ENCODE assay signal across 8 cellular contexts in the genomic region with DNA sequence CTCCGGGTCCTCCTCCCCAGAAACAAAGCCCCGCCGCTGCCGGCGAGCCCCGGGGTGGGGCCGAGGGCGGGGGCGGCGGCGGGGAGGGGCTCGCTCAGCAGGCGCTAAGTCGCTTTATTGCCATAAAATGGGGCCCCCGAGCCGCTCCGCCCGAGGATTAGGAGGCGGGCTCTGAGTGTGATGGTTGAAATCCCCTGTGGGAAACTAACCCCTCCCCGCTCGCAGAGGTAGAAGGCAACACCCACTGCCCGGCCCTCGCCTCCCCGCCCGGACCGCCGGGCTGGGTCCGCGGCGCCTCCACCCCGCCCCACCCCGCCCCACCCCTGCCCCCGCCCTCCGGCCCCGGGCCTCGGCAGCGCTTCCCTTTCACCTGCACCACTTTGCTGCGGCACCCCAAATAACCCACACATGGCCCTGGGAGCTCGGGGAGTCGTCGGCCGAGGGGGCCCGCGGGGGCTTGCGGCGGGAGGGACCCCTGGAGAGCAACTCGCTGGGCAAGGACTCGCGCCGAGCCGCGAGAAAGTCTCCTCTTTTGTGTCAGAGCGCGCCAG. TPM values are rescaled to one million over a fixed set of nuclear protein-coding genes. Genes with fewer than 3 reads are reported as not detected.
DNase-seq lines count a peak whose midpoint lies in the region; ATAC-seq and TF ChIP-seq lines count a peak whose summit lies in the region.

Gene KLF12, minus strand, starts transcription at position 179 of the 551 bp plus-strand sequence.

- H3K36me3 Mint-ChIP-seq in activated CD8-positive, alpha-beta memory T cell treated with anti-CD3 and anti-CD28 coated beads, Interleukin-2, amount 10 ng/mL, durations not matched to agents 7 days and 5 days = peaks cover 2% of the 10 kb centered on the region
- peaks cover 6% of the 10 kb centered on the region for H3K36me3 Mint-ChIP-seq in endothelial cell (ENCODE audit: low read depth, unreplicated experiment)

- ATAC-seq in activated CD8-positive, alpha-beta memory T cell treated with anti-CD3 and anti-CD28 coated beads, Interleukin-2, amount 10 ng/mL, durations not matched to agents 7 days and 5 days = peak; percentile 74
- ATAC-seq in mucosa of descending colon = peak; percentile 78

- H3K4me3 Mint-ChIP-seq in activated CD8-positive, alpha-beta memory T cell treated with anti-CD3 and anti-CD28 coated beads, Interleukin-2, amount 10 ng/mL, durations not matched to agents 7 days and 5 days = no peak within 1 kb of the TSS
- peak within 1 kb of the TSS; percentile 100 for H3K4me3 Mint-ChIP-seq in endothelial cell (ENCODE audit: unreplicated experiment)

- H3K4me1 Mint-ChIP-seq in activated CD8-positive, alpha-beta memory T cell treated with anti-CD3 and anti-CD28 coated beads, Interleukin-2, amount 10 ng/mL, durations not matched to agents 7 days and 5 days = peaks cover 24% of the 10 kb centered on the region
- H3K4me1 Mint-ChIP-seq in endothelial cell (ENCODE audit: unreplicated experiment) = peaks cover 23% of the 10 kb centered on the region

- H3K9me3 Mint-ChIP-seq in activated CD8-positive, alpha-beta memory T cell treated with anti-CD3 and anti-CD28 coated beads, Interleukin-2, amount 10 ng/mL, durations not matched to agents 7 days and 5 days (ENCODE audit: low read depth) = no peaks in the 10 kb centered on the region
- no peaks in the 10 kb centered on the region for H3K9me3 Mint-ChIP-seq in endothelial cell (ENCODE audit: unreplicated experiment)

- H3K4me3 ChIP-seq in mucosa of descending colon = peak within 1 kb of the TSS; percentile 60

- no peaks in the 10 kb centered on the region for H3K36me3 ChIP-seq in mucosa of descending colon (ENCODE audit: low read depth)

- peak within 1 kb of the TSS; percentile 99 for H3K27ac Mint-ChIP-seq in activated CD8-positive, alpha-beta memory T cell treated with anti-CD3 and anti-CD28 coated beads, Interleukin-2, amount 10 ng/mL, durations not matched to agents 7 days and 5 days
- peak within 1 kb of the TSS; percentile 83 for H3K27ac Mint-ChIP-seq in endothelial cell (ENCODE audit: unreplicated experiment)

- no peaks in the 10 kb centered on the region for H3K9me3 ChIP-seq in mucosa of descending colon

- DNase-seq in COLO668 (lab: John Stamatoyannopoulos, UW; ENCODE audit: unreplicated experiment) (peak; percentile 95), GM20000 (ENCODE audit: low spot score) (peak; percentile 95), HPDE6-E6E7 (ENCODE audit: extremely low spot score) (peak; percentile 75), NK-92 (lab: John Stamatoyannopoulos, UW; ENCODE audit: unreplicated experiment) (peak; percentile 74), endothelial cell (ENCODE audit: low spot score) (peak; percentile 81), mucosa of descending colon (peak; percentile 90 to 95 (median 91))
- DNase-seq in activated CD8-positive, alpha-beta memory T cell treated with anti-CD3 and anti-CD28 coated beads, Interleukin-2, amount 10 ng/mL, durations not matched to agents 7 days and 5 days = peak; percentile 98
- peak; percentile 80 to 87 for DNase-seq in stimulated activated CD8-positive, alpha-beta memory T cell treated with anti-CD3 and anti-CD28 coated beads, Interleukin-4, amount 100 ng/mL, for 1 hour (ENCODE audit: low read depth in 2 of 2, low spot score in 1 of 2)

- peaks cover 31% of the 10 kb centered on the region for H3K4me1 ChIP-seq in mucosa of descending colon (ENCODE audit: low read depth)

- TF ChIP-seq CTCF in GM20000 (IDR thresholded peaks at IDR 0.05; ENCODE audit: extremely low read depth, missing control alignments) = no peak
- TF ChIP-seq CTCF in endothelial cell (IDR thresholded peaks at IDR 0.05; ENCODE audit: unreplicated experiment) = no peak
- no peak for TF ChIP-seq CTCF in mucosa of descending colon (IDR thresholded peaks at IDR 0.05)

- CTCF ChIA-PET in activated CD8-positive, alpha-beta memory T cell treated with anti-CD3 and anti-CD28 coated beads, Interleukin-2, amount 10 ng/mL, durations not matched to agents 7 days and 5 days (lab: Charles Lee) = interaction anchor here (1.1 to 1.9 kb wide), 3 partner anchors 72 to 153 kb away, joined by 3 to 12 read pairs (median 5); no protein-coding TSS in a partner anchor

- H3K27me3 Mint-ChIP-seq in activated CD8-positive, alpha-beta memory T cell treated with anti-CD3 and anti-CD28 coated beads, Interleukin-2, amount 10 ng/mL, durations not matched to agents 7 days and 5 days = no peaks in the 10 kb centered on the region
- peaks cover 10% of the 10 kb centered on the region for H3K27me3 Mint-ChIP-seq in endothelial cell (ENCODE audit: unreplicated experiment)

- intact Hi-C loops in mucosa of descending colon (cut with DNase I, micrococcal nuclease) = loop anchor here in 1 of 2 donors (10.0 kb wide), 1 partner anchor 380 kb away; no protein-coding TSS in a partner anchor

RNA-seq across cellular contexts. Expression of gene KLF12, which starts in this region (rescaled TPM):
- 10 to 100 TPM; 15.6 to 28.1 TPM for total RNA-seq in activated CD8-positive, alpha-beta memory T cell treated with anti-CD3 and anti-CD28 coated beads, Interleukin-2, amount 10 ng/mL, durations not matched to agents 7 days and 5 days
- total RNA-seq in endothelial cell (ENCODE audit: unreplicated experiment) = 26.9 TPM
- total RNA-seq in mucosa of descending colon = 10 to 100 TPM in 2 of 3 donors, 1 to 10 TPM in 1; 7.4 to 14.1 (median 10.5) TPM

Comparison
In these comparisons a context has a peak if more than half of its experiments do, and no peak if none do; other contexts are left out.
1. Peak in every context shown above with its lines: DNase-seq, ATAC-seq and H3K4me3 ChIP-seq.